11 cellular contexts compared by ENCODE assay signal in the genomic region with DNA sequence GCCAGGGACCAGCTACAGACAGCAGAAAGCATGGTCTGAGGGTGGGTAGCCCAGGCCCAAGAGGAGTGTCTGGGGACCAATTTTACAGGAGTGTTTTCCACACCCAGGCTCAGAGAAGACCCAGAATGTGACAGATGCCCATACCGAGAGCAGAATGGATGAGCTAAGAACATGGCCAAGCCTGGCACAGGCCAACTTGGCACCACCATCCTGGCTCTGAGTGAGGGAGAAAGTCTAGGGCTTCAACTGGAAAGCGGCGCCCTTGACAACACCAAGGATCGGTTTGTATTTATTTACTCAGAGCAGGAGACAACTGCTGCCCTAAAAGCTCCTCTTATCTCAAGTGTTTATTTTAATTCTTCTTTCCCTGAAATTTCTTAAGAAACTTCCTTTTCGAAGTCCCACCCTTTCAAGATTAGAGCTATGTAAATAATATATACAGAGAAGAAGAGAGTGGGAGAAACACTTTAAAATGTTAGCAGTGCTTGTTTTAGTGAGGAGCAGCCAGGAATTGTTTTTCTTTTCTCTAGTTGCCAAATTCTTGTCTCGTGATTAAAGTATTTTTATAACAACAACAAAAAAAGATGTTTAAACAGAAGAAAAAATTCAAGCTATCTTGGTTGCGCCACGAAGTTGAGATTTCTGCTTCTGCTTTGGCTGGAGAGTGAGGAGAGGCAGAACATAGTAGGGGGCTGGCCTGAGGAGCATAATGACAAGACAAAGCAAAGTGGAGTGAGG. TPM values are rescaled to one million over a fixed set of nuclear protein-coding genes. Genes with fewer than 3 reads are reported as not detected.
DNase-seq lines count a peak whose midpoint lies in the region; ATAC-seq and TF ChIP-seq lines count a peak whose summit lies in the region.
"Had no signal": no experiment of that assay in that cellular context is flagged by ENCODE, and none has a peak within 500 bp of the region (broad histone marks: within the 10 kb centered on the region; RNA-seq: fewer than 3 reads in every experiment).

No MANE protein-coding gene starts in this region.

- no peak for ATAC-seq in HG02642 (IDR thresholded peaks at IDR 0.05; ENCODE audit: poor library complexity, unreplicated experiment)
- no peak for ATAC-seq in GM21576 (IDR thresholded peaks at IDR 0.05; ENCODE audit: unreplicated experiment)
- ATAC-seq in left colon, result no peak
- ATAC-seq: activated T-cell treated with anti-CD3 and anti-CD28 coated beads, Interleukin-2, amount 50 U/mL, for 4 hours; effector memory CD8-positive, alpha-beta T cell had no signal

- intact Hi-C loops in left colon (cut with DNase I, micrococcal nuclease), result no loop called here

- DNase-seq in GM20000 (ENCODE audit: low spot score), result peak; percentile 5
- peak in 6 of 61 donors; percentile 7 to 92 (median 16) for DNase-seq in caudate nucleus (lab: John Stamatoyannopoulos, UW)
- peak; percentile 32 for DNase-seq in inferior parietal cortex (ENCODE audit: extremely low spot score)
- peak in 26 of 49 donors; percentile 4 to 77 (median 28) for DNase-seq in substantia nigra (lab: John Stamatoyannopoulos, UW)
- no peak for DNase-seq in left colon
- DNase-seq in T-helper 2 cell, result no peak
- DNase-seq: activated T-cell treated with anti-CD3 and anti-CD28 coated beads, Interleukin-2, amount 50 U/mL, for 4 hours; effector memory CD8-positive, alpha-beta T cell; NCI-H226 had no signal

- TF ChIP-seq CTCF in GM20000 (IDR thresholded peaks at IDR 0.05; ENCODE audit: extremely low read depth, missing control alignments), result no peak

- peak overlapping the region; percentile 54 for H3K27ac ChIP-seq in caudate nucleus (ENCODE audit: low read depth, low read length)
- no peak overlapping the region for H3K27ac ChIP-seq in substantia nigra (ENCODE audit: low read depth, low read length, poor library complexity, severe bottlenecking)

RNA-seq across cellular contexts. Expression of a gene that starts 16.2 kb away (rescaled TPM):
- total RNA-seq in left colon, result 10 to 100 TPM; 19.4 to 35.9 TPM

RNA-seq across cellular contexts. Expression of a gene that starts 35.1 kb away (rescaled TPM):
- total RNA-seq in left colon, result 100 to 1,000 TPM in 1 of 2 donors, 10 to 100 TPM in 1; 83.7 to 111 TPM

RNA-seq across cellular contexts. Expression of a gene that starts 37.2 kb away (rescaled TPM):
- 1 to 10 TPM; 4.6 to 4.9 TPM for total RNA-seq in left colon

RNA-seq across cellular contexts. Expression of a gene that starts 54.7 kb away (rescaled TPM):
- under 1 TPM in 1 of 2 donors, not detected in 1; 0.15 TPM for total RNA-seq in left colon

RNA-seq across cellular contexts. Expression of a gene that starts 58.8 kb away (rescaled TPM):
- 1 to 10 TPM; 1.0 to 2.0 TPM for total RNA-seq in left colon

Comparison
In these comparisons a context has a peak if more than half of its experiments do, and no peak if none do; other contexts are left out.
1. DNase-seq: peak in GM20000 (single experiment), inferior parietal cortex (single experiment) and substantia nigra (26 of 49); none in left colon (0 of 2) and T-helper 2 cell (0 of 5).